ENCODE assay signal across 17 cellular contexts in genomic region chr17:47318197-47318918, GRCh38.
"Had no signal": no experiment of that assay in that cellular context is flagged by ENCODE, and none has a peak within 500 bp of the region (broad histone marks: within the 10 kb centered on the region; RNA-seq: fewer than 3 reads in every experiment).

No MANE protein-coding gene starts in this region.

- H2AFZ ChIP-seq: parathyroid adenoma had no signal

- DNase-seq: activated CD4-positive, alpha-beta T cell treated with anti-CD3 and anti-CD28 coated beads for 48 hours; activated CD8-positive, alpha-beta T cell treated with anti-CD3 and anti-CD28 coated beads for 36 hours; activated effector memory CD4-positive, alpha-beta T cell treated with anti-CD3 and anti-CD28 coated beads, Interleukin-2, amount 50 U/mL, for 16 hours; activated T-cell treated with anti-CD3 and anti-CD28 coated beads, Interleukin-2, amount 50 U/mL, for 48 hours; adrenal gland; head of caudate nucleus; kidney glomerular epithelial cell; mesendoderm; natural killer cell; stimulated activated CD4-positive, alpha-beta T cell treated with anti-CD3 and anti-CD28 coated beads, Interleukin-2, amount 100 ng/mL, for 48 hours had no signal

- H3K4me3 ChIP-seq: adrenal gland, cardiac muscle cell, tibial nerve, vagina had no signal

- H3K9me3 ChIP-seq: adrenal gland, neutrophil, tibial nerve, vagina had no signal

- ATAC-seq: activated CD8-positive, alpha-beta T cell treated with anti-CD3 and anti-CD28 coated beads for 36 hours; natural killer cell; stimulated activated memory B cell treated with anti-CD40 and anti-IgM and Interleukin-4, amounts not matched to agents 10 μg/mL and 1 μg/mL and 100 μg/mL, for 72 hours; WTC11 had no signal

- H3K27ac ChIP-seq: adrenal gland, cardiac muscle cell, neutrophil, parathyroid adenoma, vagina had no signal

- H3K4me1 ChIP-seq: vagina had no signal

- H3K36me3 ChIP-seq: adrenal gland, neutrophil, tibial nerve, vagina had no signal

- H3K9ac ChIP-seq: parathyroid adenoma had no signal

- H3K27me3 ChIP-seq: adrenal gland, cardiac muscle cell, tibial nerve, vagina had no signal

- H3K79me2 ChIP-seq: parathyroid adenoma had no signal
